ENCODE assay signal across 29 cellular contexts in the genomic region with DNA sequence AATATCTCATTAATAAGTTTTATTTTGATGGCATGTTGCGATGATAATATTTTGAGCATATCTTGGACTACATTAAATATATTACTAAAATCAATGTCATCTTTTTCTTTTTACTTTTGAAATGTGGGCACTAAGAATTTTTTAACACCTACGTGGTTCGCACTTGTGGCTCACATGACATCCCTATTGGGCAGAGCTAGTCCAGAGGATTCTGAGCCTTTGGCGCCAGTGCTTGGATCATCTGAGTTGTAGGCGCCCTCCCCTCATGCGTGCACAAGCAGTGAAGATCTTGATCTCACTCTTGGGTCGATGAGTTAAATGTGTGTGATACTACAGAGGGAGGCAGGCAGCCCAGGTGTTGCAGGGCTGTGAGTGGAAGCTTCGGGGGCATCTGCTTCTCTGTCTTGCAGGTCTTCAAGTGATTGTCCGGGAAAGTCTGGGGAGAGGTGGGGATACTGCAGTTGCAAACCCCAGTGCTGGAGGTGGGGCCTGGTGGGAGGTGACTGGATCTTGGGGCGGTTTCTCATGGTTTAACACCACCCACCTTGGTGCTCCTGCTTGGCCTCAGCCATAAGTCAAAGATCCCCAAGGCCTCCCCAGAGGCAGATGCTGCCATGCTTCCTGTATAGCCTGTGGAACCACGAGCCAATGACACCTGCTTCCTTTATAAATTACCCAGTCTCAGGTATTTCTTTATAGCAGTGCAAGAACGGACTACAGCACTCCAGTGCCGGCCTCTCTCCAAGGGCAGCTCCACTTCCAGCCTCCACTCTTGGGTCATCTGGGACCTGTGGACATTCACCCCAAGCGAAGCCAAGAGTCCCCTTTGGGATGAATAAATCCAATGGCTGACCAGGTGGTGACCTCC. TPM values are rescaled to one million over a fixed set of nuclear protein-coding genes. Genes with fewer than 3 reads are reported as not detected.
DNase-seq lines count a peak whose midpoint lies in the region; ATAC-seq, FAIRE-seq and TF ChIP-seq lines count a peak whose summit lies in the region.
"Had no signal": no experiment of that assay in that cellular context is flagged by ENCODE, and none has a peak within 500 bp of the region (broad histone marks: within the 10 kb centered on the region; RNA-seq: fewer than 3 reads in every experiment).

No MANE protein-coding gene starts in this region.

- H3K36me3 Mint-ChIP-seq in activated CD4-positive, alpha-beta T cell treated with anti-CD3 and anti-CD28 coated beads, Interleukin-2, amount 10 ng/mL, durations not matched to agents 24 days and 14 days (ENCODE audit: low read depth) = peaks cover 2% of the 10 kb centered on the region
- no peaks in the 10 kb centered on the region for H3K36me3 Mint-ChIP-seq in T-helper 17 cell (ENCODE audit: low read depth)
- H3K36me3 Mint-ChIP-seq in immature natural killer cell = peaks cover 0 to 10% (median 3%) of the 10 kb centered on the region in 3 donors
- no peaks in the 10 kb centered on the region for H3K36me3 Mint-ChIP-seq in osteocyte (ENCODE audit: unreplicated experiment)
- H3K36me3 Mint-ChIP-seq: activated naive CD4-positive, alpha-beta T cell treated with anti-CD3 and anti-CD28 coated beads, Interleukin-2, amount 10 ng/mL, durations not matched to agents 7 days and 5 days; stimulated activated memory B cell treated with anti-CD40 and anti-IgM and Interleukin-4, amounts not matched to agents 10 μg/mL and 1 μg/mL and 100 μg/mL, for 72 hours had no signal

- no peaks in the 10 kb centered on the region for H3K27me3 Mint-ChIP-seq in activated CD4-positive, alpha-beta T cell treated with anti-CD3 and anti-CD28 coated beads, Interleukin-2, amount 10 ng/mL, durations not matched to agents 24 days and 14 days
- H3K27me3 Mint-ChIP-seq in T-helper 17 cell (no peaks in the 10 kb centered on the region), immature natural killer cell (ENCODE audit: low read depth in 3 of 3) (peaks cover 41 to 61% (median 55%) of the 10 kb centered on the region in 3 donors), osteocyte (ENCODE audit: unreplicated experiment) (no peaks in the 10 kb centered on the region)
- H3K27me3 Mint-ChIP-seq: activated naive CD4-positive, alpha-beta T cell treated with anti-CD3 and anti-CD28 coated beads, Interleukin-2, amount 10 ng/mL, durations not matched to agents 7 days and 5 days had no signal

- H3K27me3 ChIP-seq in transverse colon = no peaks in the 10 kb centered on the region
- H3K27me3 ChIP-seq: adrenal gland; BLaER1 treated with 17β-estradiol and CSF1 and Interleukin-3, amounts not matched to agents 10 nM and 100 nM; gastrocnemius medialis; upper lobe of right lung had no signal

- DNase-seq in activated CD4-positive, alpha-beta T cell treated with anti-CD3 and anti-CD28 coated beads, Interleukin-2, amount 10 ng/mL, durations not matched to agents 24 days and 14 days = peak; percentile 53
- no peak for DNase-seq in activated CD4-positive, alpha-beta T cell treated with anti-CD3 and anti-CD28 coated beads, Interleukin-2, amount 50 U/mL, for 1 hour
- DNase-seq in T-helper 17 cell (no peak), immature natural killer cell (peak; percentile 65 to 77 (median 75)), osteocyte (ENCODE audit: extremely low spot score, unreplicated experiment) (peak; percentile 77), urothelium cell line (ENCODE audit: low spot score) (no peak), transverse colon (no peak)
- DNase-seq: activated CD4-positive, alpha-beta T cell treated with anti-CD3 and anti-CD28 coated beads for 1 hour; activated naive CD4-positive, alpha-beta T cell treated with anti-CD3 and anti-CD28 coated beads, Interleukin-2, amount 10 ng/mL, durations not matched to agents 7 days and 5 days; central memory CD4-positive, alpha-beta T cell; gastrocnemius medialis; HCEC 1CT; Karpas-422; NCI-H1417; NCI-H2081; NCI-H2227 treated with DMSO at 0.1 percent for 48 hours; NCI-H526; occipital lobe; SHP77 treated with DMSO at 0.1 percent for 48 hours; upper lobe of right lung had no signal

- H3K4me3 ChIP-seq in transverse colon = no peak overlapping the region
- H3K4me3 ChIP-seq: adrenal gland; BLaER1 treated with 17β-estradiol and CSF1 and Interleukin-3, amounts not matched to agents 10 nM and 100 nM; gastrocnemius medialis; upper lobe of right lung had no signal

- TF ChIP-seq EP300 in transverse colon (IDR thresholded peaks at IDR 0.05; ENCODE audit: low read depth) = no peak

- peak overlapping the region; percentile 43 for H3K27ac Mint-ChIP-seq in activated CD4-positive, alpha-beta T cell treated with anti-CD3 and anti-CD28 coated beads, Interleukin-2, amount 10 ng/mL, durations not matched to agents 24 days and 14 days
- H3K27ac Mint-ChIP-seq in T-helper 17 cell = peak overlapping the region; percentile 54
- peak overlapping the region; percentile 93 to 100 (median 98) for H3K27ac Mint-ChIP-seq in immature natural killer cell
- no peak overlapping the region for H3K27ac Mint-ChIP-seq in osteocyte (ENCODE audit: unreplicated experiment)
- H3K27ac Mint-ChIP-seq: activated naive CD4-positive, alpha-beta T cell treated with anti-CD3 and anti-CD28 coated beads, Interleukin-2, amount 10 ng/mL, durations not matched to agents 7 days and 5 days; stimulated activated memory B cell treated with anti-CD40 and anti-IgM and Interleukin-4, amounts not matched to agents 10 μg/mL and 1 μg/mL and 100 μg/mL, for 72 hours had no signal

- peaks cover 0 to 1% (median 0%) of the 10 kb centered on the region in 4 donors for H3K4me1 ChIP-seq in transverse colon
- H3K4me1 ChIP-seq: adrenal gland, gastrocnemius medialis, upper lobe of right lung had no signal

- FAIRE-seq in urothelium cell line (lab: Jason Lieb, UNC) = no peak
- FAIRE-seq: G401.6, HepG2 had no signal

- TF ChIP-seq POLR2A in transverse colon (IDR thresholded peaks at IDR 0.05) = no peak

- H3K9me3 ChIP-seq in T-helper 17 cell (ENCODE audit: control insufficient read depth, low read length, poor library complexity, severe bottlenecking) (no peaks in the 10 kb centered on the region), transverse colon (no peaks in the 10 kb centered on the region)
- H3K9me3 ChIP-seq: adrenal gland, gastrocnemius medialis, upper lobe of right lung had no signal

- no peak for TF ChIP-seq CTCF in osteocyte (IDR thresholded peaks at IDR 0.05)
- TF ChIP-seq CTCF in transverse colon (IDR thresholded peaks at IDR 0.05) = no peak

- intact Hi-C loops in activated CD4-positive, alpha-beta T cell treated with anti-CD3 and anti-CD28 coated beads, Interleukin-2, amount 10 ng/mL, durations not matched to agents 24 days and 14 days (cut with micrococcal nuclease) = no loop called here
- intact Hi-C loops in transverse colon (cut with DNase I; ENCODE audit: low total_unique reads) = no loop called here

- no peak overlapping the region for H3K27ac ChIP-seq in transverse colon
- H3K27ac ChIP-seq: 22Rv1; adrenal gland; BLaER1 treated with 17β-estradiol and CSF1 and Interleukin-3, amounts not matched to agents 10 nM and 100 nM; gastrocnemius medialis; upper lobe of right lung had no signal

- peaks cover 5% of the 10 kb centered on the region for H3K9me3 Mint-ChIP-seq in activated CD4-positive, alpha-beta T cell treated with anti-CD3 and anti-CD28 coated beads, Interleukin-2, amount 10 ng/mL, durations not matched to agents 24 days and 14 days
- H3K9me3 Mint-ChIP-seq in immature natural killer cell (peaks cover 4 to 16% (median 13%) of the 10 kb centered on the region in 6 donors), osteocyte (ENCODE audit: unreplicated experiment) (peaks cover 3% of the 10 kb centered on the region)

- 87 to 88% methylated on average over 7 to 14 of the region's 14 CpGs for WGBS in transverse colon (ENCODE audit: low coverage in 1 of 2), 2 donors

- in situ Hi-C loops in transverse colon (cut with MboI; ENCODE audit: low pct_ligation_motif_present in 1 of 4, low pct_unique_long_range_greater_than_20kb in 1 of 4, low sequenced_read_pairs in 3 of 4) = loop anchor here in 1 of 4 donors (25.0 kb wide), 1 partner anchor 597 kb away; the partner anchor contains the start of genes MOK and ZNF839

- ATAC-seq in T-helper 17 cell (no peak), HG02763 (IDR thresholded peaks at IDR 0.05; ENCODE audit: unreplicated experiment) (no peak)
- ATAC-seq: gastrocnemius medialis; Panc1; stimulated activated memory B cell treated with anti-CD40 and anti-IgM and Interleukin-4, amounts not matched to agents 10 μg/mL and 1 μg/mL and 100 μg/mL, for 72 hours had no signal

- H3K4me3 Mint-ChIP-seq in activated CD4-positive, alpha-beta T cell treated with anti-CD3 and anti-CD28 coated beads, Interleukin-2, amount 10 ng/mL, durations not matched to agents 24 days and 14 days = no peak overlapping the region
- H3K4me3 Mint-ChIP-seq in T-helper 17 cell (no peak overlapping the region), immature natural killer cell (peak overlapping the region; percentile 68 to 82 (median 73)), osteocyte (ENCODE audit: unreplicated experiment) (no peak overlapping the region)
- H3K4me3 Mint-ChIP-seq: activated naive CD4-positive, alpha-beta T cell treated with anti-CD3 and anti-CD28 coated beads, Interleukin-2, amount 10 ng/mL, durations not matched to agents 7 days and 5 days; stimulated activated memory B cell treated with anti-CD40 and anti-IgM and Interleukin-4, amounts not matched to agents 10 μg/mL and 1 μg/mL and 100 μg/mL, for 72 hours; T-helper 2 cell treated with Interferon-gamma antibody and Interleukin-4, amounts not matched to agents 5 μg/mL and 100 μg/mL, for 36 hours had no signal

- peaks cover 22% of the 10 kb centered on the region for H3K4me1 Mint-ChIP-seq in activated CD4-positive, alpha-beta T cell treated with anti-CD3 and anti-CD28 coated beads, Interleukin-2, amount 10 ng/mL, durations not matched to agents 24 days and 14 days
- H3K4me1 Mint-ChIP-seq in T-helper 17 cell (peaks cover 22% of the 10 kb centered on the region), immature natural killer cell (peaks cover 78 to 83% of the 10 kb centered on the region in 2 donors), osteocyte (ENCODE audit: unreplicated experiment) (peaks cover 6% of the 10 kb centered on the region)

- no peaks in the 10 kb centered on the region for H3K36me3 ChIP-seq in transverse colon
- H3K36me3 ChIP-seq: adrenal gland; BLaER1 treated with 17β-estradiol and CSF1 and Interleukin-3, amounts not matched to agents 10 nM and 100 nM; gastrocnemius medialis; upper lobe of right lung had no signal

RNA-seq across cellular contexts. Expression of gene PPP2R5C, which starts 46.1 kb away (rescaled TPM):
- 160 and 181 TPM in 2 replicates for total RNA-seq in activated CD4-positive, alpha-beta T cell treated with anti-CD3 and anti-CD28 coated beads, Interleukin-2, amount 10 ng/mL, durations not matched to agents 24 days and 14 days
- 100 to 1,000 TPM; 516 to 530 TPM for total RNA-seq in T-helper 17 cell
- polyA plus RNA-seq in immature natural killer cell = 100 to 1,000 TPM; 214 to 250 (median 236) TPM
- total RNA-seq in osteocyte = 115 and 116 TPM in 2 replicates
- 100 to 1,000 TPM in 2 of 4 donors, 10 to 100 TPM in 2; 66.2 to 211 (median 116) TPM for total RNA-seq in transverse colon

Comparison
In these comparisons a context has a peak if more than half of its experiments do, and no peak if none do; other contexts are left out.
1. DNase-seq: peak in activated CD4-positive, alpha-beta T cell treated with anti-CD3 and anti-CD28 coated beads, Interleukin-2, amount 10 ng/mL, durations not matched to agents 24 days and 14 days (single experiment), immature natural killer cell (3 of 3) and osteocyte (single experiment); none in activated CD4-positive, alpha-beta T cell treated with anti-CD3 and anti-CD28 coated beads, Interleukin-2, amount 50 U/mL, for 1 hour (single experiment), T-helper 17 cell (0 of 3), urothelium cell line (single experiment) and transverse colon (single experiment).
2. H3K4me3 Mint-ChIP-seq: peak in immature natural killer cell (5 of 5); none in activated CD4-positive, alpha-beta T cell treated with anti-CD3 and anti-CD28 coated beads, Interleukin-2, amount 10 ng/mL, durations not matched to agents 24 days and 14 days (single experiment), T-helper 17 cell (single experiment) and osteocyte (single experiment).